Comparison of ENCODE assay signal across 8 cellular contexts in the genomic region with DNA sequence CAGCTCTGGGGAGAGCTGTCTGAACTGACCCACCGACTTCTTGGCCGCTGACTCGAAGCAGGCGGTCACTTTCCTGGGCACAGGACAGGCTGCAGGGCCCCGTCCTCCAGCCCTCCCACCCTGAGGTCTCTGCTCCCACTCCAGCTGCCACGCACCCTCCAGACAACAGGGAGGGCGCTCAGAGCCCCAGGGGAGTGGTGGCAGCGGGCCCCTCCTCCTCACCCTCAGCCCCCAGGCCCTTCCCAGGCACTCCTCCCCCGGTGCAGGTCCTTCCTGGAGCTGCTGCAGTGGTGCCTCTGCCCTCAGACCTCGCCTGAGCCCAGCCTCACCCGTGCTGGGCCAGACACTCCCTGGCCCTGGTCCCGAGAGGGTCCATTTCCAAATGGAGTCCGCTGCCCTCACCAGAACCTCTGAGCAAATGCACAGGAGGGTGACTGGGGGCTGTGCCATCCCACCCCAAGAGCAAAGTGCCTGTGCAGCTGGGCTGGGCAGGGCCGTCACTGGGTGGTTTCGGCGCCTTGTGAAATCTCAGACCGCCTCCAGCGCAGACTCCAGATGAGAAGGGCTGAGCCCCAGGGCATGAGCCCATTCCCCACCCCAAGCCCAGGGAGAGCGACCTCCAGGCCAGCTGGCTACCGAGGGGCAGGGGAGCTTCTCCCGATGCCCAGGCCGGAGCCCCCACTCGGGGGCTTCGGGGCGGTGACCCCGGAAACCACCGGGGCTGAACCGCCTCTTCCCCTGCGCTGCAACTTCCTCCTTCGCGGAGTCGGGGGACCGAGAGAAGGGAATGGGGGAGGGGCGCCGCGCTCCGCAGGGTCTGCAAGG. TPM values are rescaled to one million over a fixed set of nuclear protein-coding genes. Genes with fewer than 3 reads are reported as not detected.
A peak's percentile ranks its signal among the peaks of the same experiment; 100 is the strongest.
DNase-seq lines count a peak whose midpoint lies in the region; ATAC-seq, FAIRE-seq and TF ChIP-seq lines count a peak whose summit lies in the region.

No MANE protein-coding gene starts in this region.

- no peak for TF ChIP-seq CTCF in activated CD8-positive, alpha-beta T cell treated with anti-CD3 and anti-CD28 coated beads for 36 hours (IDR thresholded peaks at IDR 0.05)
- no peak for TF ChIP-seq CTCF in D721Med (IDR thresholded peaks at IDR 0.05; ENCODE audit: insufficient read depth, missing control alignments)

- peaks cover 13% of the 10 kb centered on the region for H3K4me1 Mint-ChIP-seq in activated CD8-positive, alpha-beta T cell treated with anti-CD3 and anti-CD28 coated beads for 36 hours (ENCODE audit: low read depth)

- H3K36me3 ChIP-seq in BLaER1 (peaks cover 63% of the 10 kb centered on the region), HUES48 (ENCODE audit: control insufficient read depth, insufficient read depth, low read length) (peaks cover 26% of the 10 kb centered on the region), rectal smooth muscle tissue (ENCODE audit: control insufficient read depth, insufficient read depth, low read length) (no peaks in the 10 kb centered on the region)

- H3K27me3 Mint-ChIP-seq in activated CD8-positive, alpha-beta T cell treated with anti-CD3 and anti-CD28 coated beads for 36 hours: no peaks in the 10 kb centered on the region

- H3K9me3 ChIP-seq in BLaER1 (no peaks in the 10 kb centered on the region), HUES48 (ENCODE audit: control insufficient read depth, insufficient read depth, low read length) (no peaks in the 10 kb centered on the region)

- POLR2A ChIA-PET in activated CD8-positive, alpha-beta T cell treated with anti-CD3 and anti-CD28 coated beads for 36 hours (lab: Charles Lee): interaction anchor here (0.6 to 5.5 kb wide), 8 partner anchors 9 to 447 kb away, joined by 3 to 28 read pairs (median 4); a partner anchor contains a TSS

- intact Hi-C loops in activated CD8-positive, alpha-beta T cell treated with anti-CD3 and anti-CD28 coated beads for 36 hours (cut with micrococcal nuclease): no loop called here
- intact Hi-C loops in cardiac septum (cut with DNase I): no loop called here

- peak; percentile 12 for ATAC-seq in GM19397 (IDR thresholded peaks at IDR 0.05; ENCODE audit: unreplicated experiment)
- no peak for ATAC-seq in activated CD8-positive, alpha-beta T cell treated with anti-CD3 and anti-CD28 coated beads for 36 hours

- no peaks in the 10 kb centered on the region for H3K9me3 Mint-ChIP-seq in activated CD8-positive, alpha-beta T cell treated with anti-CD3 and anti-CD28 coated beads for 36 hours

- H3K4me2 ChIP-seq in BLaER1: peak overlapping the region; percentile 100

- H3K4me1 ChIP-seq in BLaER1: peaks cover 87% of the 10 kb centered on the region
- H3K4me1 ChIP-seq in HUES48 (ENCODE audit: control insufficient read depth, insufficient read depth, low read length): peaks cover 6% of the 10 kb centered on the region
- no peaks in the 10 kb centered on the region for H3K4me1 ChIP-seq in rectal smooth muscle tissue (ENCODE audit: control insufficient read depth, insufficient read depth, low read length)

- peak; percentile 45 for DNase-seq in activated CD8-positive, alpha-beta T cell treated with anti-CD3 and anti-CD28 coated beads for 36 hours
- peak; percentile 85 for DNase-seq in cardiac septum (ENCODE audit: low spot score)
- DNase-seq in NCI-H2171 (lab: John Stamatoyannopoulos, UW): no peak
- no peak for DNase-seq in D721Med (ENCODE audit: insufficient read length, low spot score)

- H3K27me3 ChIP-seq in BLaER1 (no peaks in the 10 kb centered on the region), HUES48 (ENCODE audit: control insufficient read depth, insufficient read depth, low read length) (no peaks in the 10 kb centered on the region), rectal smooth muscle tissue (ENCODE audit: control insufficient read depth, insufficient read depth, low read length) (no peaks in the 10 kb centered on the region)

- H3K27ac ChIP-seq in BLaER1: peak overlapping the region; percentile 96
- peak overlapping the region; percentile 69 for H3K27ac ChIP-seq in HUES48 (ENCODE audit: low read depth, low read length)
- H3K27ac ChIP-seq in rectal smooth muscle tissue (ENCODE audit: low read depth, low read length): peak overlapping the region; percentile 8

- CTCF ChIA-PET in activated CD8-positive, alpha-beta T cell treated with anti-CD3 and anti-CD28 coated beads for 36 hours (lab: Charles Lee): no interaction called here

- H3K27ac Mint-ChIP-seq in activated CD8-positive, alpha-beta T cell treated with anti-CD3 and anti-CD28 coated beads for 36 hours: peak overlapping the region; percentile 89

- H3K36me3 Mint-ChIP-seq in activated CD8-positive, alpha-beta T cell treated with anti-CD3 and anti-CD28 coated beads for 36 hours (ENCODE audit: low read depth): peaks cover 19% of the 10 kb centered on the region

- H4K20me1 ChIP-seq in BLaER1: peaks cover 55% of the 10 kb centered on the region

- peak overlapping the region; percentile 87 for H3K4me3 Mint-ChIP-seq in activated CD8-positive, alpha-beta T cell treated with anti-CD3 and anti-CD28 coated beads for 36 hours

- no peak for FAIRE-seq in D721Med (lab: Jason Lieb, UNC)

- H3K4me3 ChIP-seq in BLaER1: peak overlapping the region; percentile 91
- H3K4me3 ChIP-seq in HUES48 (ENCODE audit: low read depth, low read length): peak overlapping the region; percentile 75
- H3K4me3 ChIP-seq in rectal smooth muscle tissue (ENCODE audit: low read length): peak overlapping the region; percentile 83

- H3K9ac ChIP-seq in BLaER1 (peak overlapping the region; percentile 97), HUES48 (ENCODE audit: low read depth, low read length) (peak overlapping the region; percentile 51; the same call in 1 of the 2 replicates), rectal smooth muscle tissue (ENCODE audit: low read length) (peak overlapping the region; percentile 83)

RNA-seq across cellular contexts. Expression of a gene that starts 0.7 kb away (rescaled TPM):
- total RNA-seq in activated CD8-positive, alpha-beta T cell treated with anti-CD3 and anti-CD28 coated beads for 36 hours: 100 to 1,000 TPM; 230 to 236 TPM
- total RNA-seq in cardiac septum: 26.8 TPM

RNA-seq across cellular contexts. Expression of a gene that starts 11.8 kb away (rescaled TPM):
- under 1 TPM in 1 of 2 experiments, not detected in 1; 0.31 TPM for total RNA-seq in activated CD8-positive, alpha-beta T cell treated with anti-CD3 and anti-CD28 coated beads for 36 hours
- total RNA-seq in cardiac septum: not detected

RNA-seq across cellular contexts. Expression of a gene that starts 12.8 kb away (rescaled TPM):
- 10 to 100 TPM; 83.1 to 89.9 TPM for total RNA-seq in activated CD8-positive, alpha-beta T cell treated with anti-CD3 and anti-CD28 coated beads for 36 hours
- total RNA-seq in cardiac septum: 27.1 TPM

RNA-seq across cellular contexts. Expression of a gene that starts 36.2 kb away (rescaled TPM):
- total RNA-seq in activated CD8-positive, alpha-beta T cell treated with anti-CD3 and anti-CD28 coated beads for 36 hours: 1 to 10 TPM; 5.2 to 5.3 TPM
- total RNA-seq in cardiac septum: 0.97 TPM

RNA-seq across cellular contexts. Expression of a gene that starts 56.1 kb away (rescaled TPM):
- 10 to 100 TPM; 80.7 to 82.4 TPM for total RNA-seq in activated CD8-positive, alpha-beta T cell treated with anti-CD3 and anti-CD28 coated beads for 36 hours
- total RNA-seq in cardiac septum: 17.1 TPM

Comparison
In these comparisons a context has a peak if more than half of its experiments do, and no peak if none do; other contexts are left out.
1. H3K27ac ChIP-seq: peak in every context shown above with its lines; median percentile 96 in BLaER1; 69 in HUES48; 8 in rectal smooth muscle tissue.
2. DNase-seq: peak in activated CD8-positive, alpha-beta T cell treated with anti-CD3 and anti-CD28 coated beads for 36 hours (single experiment) and cardiac septum (single experiment); none in NCI-H2171 (single experiment) and D721Med (single experiment).
3. Peak in every context shown above with its lines, with median percentiles within 50 percentile points of each other: H3K4me3 ChIP-seq and H3K9ac ChIP-seq.